In genomic region chr5:178870411-178870810, GRCh38 we compare ENCODE assay signal across 36 cellular contexts. TPM values are rescaled to one million over a fixed set of nuclear protein-coding genes. Genes with fewer than 3 reads are reported as not detected.
"Had no signal": no experiment of that assay in that cellular context is flagged by ENCODE, and none has a peak within 500 bp of the region (broad histone marks: within the 10 kb centered on the region; RNA-seq: fewer than 3 reads in every experiment).

No MANE protein-coding gene starts in this region.

- H3K4me1 Mint-ChIP-seq: activated B cell treated with CpG ODN at 0.5 μM for 24 hours; activated CD4-positive, alpha-beta T cell treated with anti-CD3 and anti-CD28 coated beads, Interleukin-2, amount 10 ng/mL, durations not matched to agents 24 days and 14 days had no signal

- ATAC-seq: activated CD8-positive, alpha-beta T cell treated with anti-CD3 and anti-CD28 coated beads for 36 hours; activated naive CD4-positive, alpha-beta T cell treated with anti-CD3 and anti-CD28 coated beads, Interleukin-2, amount 50 U/mL, for 72 hours; activated T-cell treated with anti-CD3 and anti-CD28 coated beads, Interleukin-2, amount 50 U/mL, for 4 hours; activated T-cell treated with anti-CD3 and anti-CD28 coated beads, Interleukin-2, amount 50 U/mL, for 72 hours; activated T-helper 17 cell treated with anti-CD3 and anti-CD28 coated beads, Interleukin-2, amount 50 U/mL, for 72 hours; body of pancreas had no signal

- H3K27me3 Mint-ChIP-seq: activated B cell treated with CpG ODN at 0.5 μM for 24 hours; activated CD4-positive, alpha-beta memory T cell treated with anti-CD3 and anti-CD28 coated beads for 36 hours; activated CD4-positive, alpha-beta T cell treated with anti-CD3 and anti-CD28 coated beads, Interleukin-2, amount 10 ng/mL, durations not matched to agents 24 days and 14 days; activated CD8-positive, alpha-beta T cell treated with anti-CD3 and anti-CD28 coated beads for 36 hours; activated naive CD8-positive, alpha-beta T cell treated with anti-CD3 and anti-CD28 coated beads for 36 hours; activated T-helper 17 cell treated with anti-CD3 and anti-CD28 coated beads, Interleukin-2, amount 50 U/mL, for 72 hours; central memory CD8-positive, alpha-beta T cell had no signal

- H3K27ac Mint-ChIP-seq: activated B cell treated with CpG ODN at 0.5 μM for 24 hours; activated CD4-positive, alpha-beta memory T cell treated with anti-CD3 and anti-CD28 coated beads for 36 hours; activated CD4-positive, alpha-beta T cell treated with anti-CD3 and anti-CD28 coated beads, Interleukin-2, amount 10 ng/mL, durations not matched to agents 24 days and 14 days; activated CD8-positive, alpha-beta T cell treated with anti-CD3 and anti-CD28 coated beads for 36 hours; activated naive CD4-positive, alpha-beta T cell treated with anti-CD3 and anti-CD28 coated beads for 36 hours; activated naive CD8-positive, alpha-beta T cell treated with anti-CD3 and anti-CD28 coated beads for 36 hours; activated T-cell treated with anti-CD3 and anti-CD28 coated beads, Interleukin-2, amount 50 U/mL, for 72 hours; activated T-helper 1 cell treated with anti-CD3 and anti-CD28 coated beads, Interleukin-12 subunit alpha, Interleukin-12 subunit beta, Interleukin-2, Interleukin-4 antibody, amounts not matched to agents 30 ng/mL and 10 ng/mL and 1 ng/mL, durations not matched to agents 14 hours and 24 hours and 36 hours; activated T-helper 17 cell treated with anti-CD3 and anti-CD28 coated beads, Interleukin-2, amount 50 U/mL, for 72 hours; T-helper 1 cell treated with Interleukin-12 subunit alpha and Interleukin-12 subunit beta and Interleukin-4 antibody, amounts not matched to agents 30 μg/mL and 1 μg/mL, for 36 hours; T-helper 2 cell treated with Interferon-gamma antibody and Interleukin-4, amounts not matched to agents 5 μg/mL and 100 μg/mL, for 36 hours had no signal

- DNase-seq: activated B cell treated with CpG ODN at 0.5 μM for 24 hours; activated CD4-positive, alpha-beta memory T cell treated with anti-CD3 and anti-CD28 coated beads for 36 hours; activated CD4-positive, alpha-beta T cell treated with anti-CD3 and anti-CD28 coated beads for 4 hours; activated CD4-positive, alpha-beta T cell treated with anti-CD3 and anti-CD28 coated beads, Interleukin-2, amount 10 ng/mL, durations not matched to agents 24 days and 14 days; activated CD4-positive, alpha-beta T cell treated with anti-CD3 and anti-CD28 coated beads, Interleukin-2, amount 50 U/mL, for 1 hour; activated CD4-positive, alpha-beta T cell treated with anti-CD3 and anti-CD28 coated beads, Interleukin-2, amount 50 U/mL, for 4 hours; activated CD4-positive, CD25-positive, alpha-beta regulatory T cell treated with anti-CD3 and anti-CD28 coated beads, Interleukin-2, amount 50 U/mL, for 72 hours; activated CD8-positive, alpha-beta memory T cell treated with anti-CD3 and anti-CD28 coated beads, Interleukin-2, amount 50 U/mL, for 4 hours; activated CD8-positive, alpha-beta T cell treated with anti-CD3 and anti-CD28 coated beads for 36 hours; activated effector memory CD4-positive, alpha-beta T cell treated with anti-CD3 and anti-CD28 coated beads, Interleukin-2, amount 50 U/mL, for 16 hours; activated gamma-delta T cell treated with Interleukin-2 at 50 U/mL for 16 hours; activated naive CD4-positive, alpha-beta T cell; activated naive CD4-positive, alpha-beta T cell treated with anti-CD3 and anti-CD28 coated beads for 36 hours; activated naive CD4-positive, alpha-beta T cell treated with anti-CD3 and anti-CD28 coated beads, Interleukin-2, amount 50 U/mL, for 16 hours; activated naive CD8-positive, alpha-beta T cell treated with anti-CD3 and anti-CD28 coated beads for 36 hours; activated T-cell treated with anti-CD3 and anti-CD28 coated beads for 4 hours; activated T-cell treated with anti-CD3 and anti-CD28 coated beads, Interleukin-2, amount 50 U/mL, for 1 hour; activated T-cell treated with anti-CD3 and anti-CD28 coated beads, Interleukin-2, amount 50 U/mL, for 4 hours; activated T-cell treated with anti-CD3 and anti-CD28 coated beads, Interleukin-2, amount 50 U/mL, for 72 hours; adrenal gland; amniotic stem cell; aorta; body of pancreas; caudate nucleus; cerebellar nuclear complex; T-helper 1 cell; T-helper 2 cell; T-helper 9 cell had no signal

- H3K27ac ChIP-seq: adrenal gland, body of pancreas, cardiac muscle cell, VCaP had no signal

- H3K4me3 ChIP-seq: adrenal gland, body of pancreas, cardiac muscle cell had no signal

- H3K27me3 ChIP-seq: adrenal gland, body of pancreas, cardiac muscle cell had no signal

- H3K4me1 ChIP-seq: adrenal gland, body of pancreas had no signal

- H3K4me3 Mint-ChIP-seq: activated B cell treated with CpG ODN at 0.5 μM for 24 hours; activated CD4-positive, alpha-beta memory T cell treated with anti-CD3 and anti-CD28 coated beads for 36 hours; activated CD4-positive, alpha-beta T cell treated with anti-CD3 and anti-CD28 coated beads, Interleukin-2, amount 10 ng/mL, durations not matched to agents 24 days and 14 days; activated CD8-positive, alpha-beta T cell treated with anti-CD3 and anti-CD28 coated beads for 36 hours; activated naive CD4-positive, alpha-beta T cell treated with anti-CD3 and anti-CD28 coated beads for 36 hours; activated naive CD8-positive, alpha-beta T cell treated with anti-CD3 and anti-CD28 coated beads for 36 hours; activated T-cell treated with anti-CD3 and anti-CD28 coated beads, Interleukin-2, amount 50 U/mL, for 4 hours; activated T-cell treated with anti-CD3 and anti-CD28 coated beads, Interleukin-2, amount 50 U/mL, for 72 hours; activated T-helper 1 cell treated with anti-CD3 and anti-CD28 coated beads, Interleukin-12 subunit alpha, Interleukin-12 subunit beta, Interleukin-2, Interleukin-4 antibody, amounts not matched to agents 30 ng/mL and 10 ng/mL and 1 ng/mL, durations not matched to agents 14 hours and 24 hours and 36 hours; activated T-helper 17 cell treated with anti-CD3 and anti-CD28 coated beads, Interleukin-2, amount 50 U/mL, for 72 hours; central memory CD8-positive, alpha-beta T cell; T-helper 1 cell treated with Interleukin-12 subunit alpha and Interleukin-12 subunit beta and Interleukin-4 antibody, amounts not matched to agents 30 μg/mL and 1 μg/mL, for 36 hours; T-helper 2 cell treated with Interferon-gamma antibody and Interleukin-4, amounts not matched to agents 5 μg/mL and 100 μg/mL, for 36 hours had no signal

RNA-seq across cellular contexts. Expression of gene ZFP2, which starts 25.3 kb away (rescaled TPM):
- total RNA-seq: activated CD4-positive, alpha-beta T cell treated with anti-CD3 and anti-CD28 coated beads, Interleukin-2, amount 10 ng/mL, durations not matched to agents 24 days and 14 days had no signal
